In genomic region chr22:24758164-24758799, GRCh38 we compare ENCODE assay signal across 8 cellular contexts. TPM values are rescaled to one million over a fixed set of nuclear protein-coding genes. Genes with fewer than 3 reads are reported as not detected.
DNase-seq lines count a peak whose midpoint lies in the region; ATAC-seq and TF ChIP-seq lines count a peak whose summit lies in the region.

No MANE protein-coding gene starts in this region.

- H3K4me1 Mint-ChIP-seq in activated CD4-positive, alpha-beta memory T cell treated with anti-CD3 and anti-CD28 coated beads for 36 hours (ENCODE audit: low read depth), result no peaks in the 10 kb centered on the region
- H3K4me1 Mint-ChIP-seq in neural progenitor cell, result peaks cover 3% of the 10 kb centered on the region

- no peak for TF ChIP-seq POLR2A in transverse colon (IDR thresholded peaks at IDR 0.05)

- H3K36me3 ChIP-seq in neural progenitor cell, result no peaks in the 10 kb centered on the region
- no peaks in the 10 kb centered on the region for H3K36me3 ChIP-seq in transverse colon

- POLR2A ChIA-PET in activated CD4-positive, alpha-beta memory T cell treated with anti-CD3 and anti-CD28 coated beads for 36 hours (lab: Charles Lee), result no interaction called here

- H3K27ac Mint-ChIP-seq in activated CD4-positive, alpha-beta memory T cell treated with anti-CD3 and anti-CD28 coated beads for 36 hours, result no peak overlapping the region
- H3K27ac Mint-ChIP-seq in neural progenitor cell, result no peak overlapping the region

- no peak for TF ChIP-seq EP300 in transverse colon (IDR thresholded peaks at IDR 0.05; ENCODE audit: low read depth)

- no peaks in the 10 kb centered on the region for H4K20me1 ChIP-seq in neural progenitor cell (ENCODE audit: low read depth)

- in situ Hi-C loops in transverse colon (cut with MboI; ENCODE audit: low pct_ligation_motif_present in 1 of 4, low pct_unique_long_range_greater_than_20kb in 1 of 4, low sequenced_read_pairs in 3 of 4), result loop anchor here in 1 of 4 donors (25.0 kb wide), 1 partner anchor 279 kb away; no protein-coding TSS in a partner anchor

- no peak overlapping the region for H3K4me3 Mint-ChIP-seq in activated CD4-positive, alpha-beta memory T cell treated with anti-CD3 and anti-CD28 coated beads for 36 hours
- H3K4me3 Mint-ChIP-seq in neural progenitor cell, result no peak overlapping the region

- H3K27ac ChIP-seq in neural progenitor cell (no peak overlapping the region), transverse colon (no peak overlapping the region)

- H3K9me3 ChIP-seq in neural progenitor cell (ENCODE audit: low read depth) (no peaks in the 10 kb centered on the region), transverse colon (no peaks in the 10 kb centered on the region)

- CTCF ChIA-PET in activated CD4-positive, alpha-beta memory T cell treated with anti-CD3 and anti-CD28 coated beads for 36 hours (lab: Charles Lee), result interaction anchor here (0.6 to 3.2 kb wide), 12 partner anchors 12 to 894 kb away, joined by 3 to 32 read pairs (median 4); no protein-coding TSS in a partner anchor

- no peak overlapping the region for H2AFZ ChIP-seq in neural progenitor cell (replicated peaks)

- H3K27me3 Mint-ChIP-seq in activated CD4-positive, alpha-beta memory T cell treated with anti-CD3 and anti-CD28 coated beads for 36 hours, result no peaks in the 10 kb centered on the region
- peaks cover 5% of the 10 kb centered on the region for H3K27me3 Mint-ChIP-seq in neural progenitor cell (ENCODE audit: insufficient read depth, low read depth)

- H3K27me3 ChIP-seq in neural progenitor cell (no peaks in the 10 kb centered on the region), transverse colon (peaks cover 7% of the 10 kb centered on the region)

- H3K4me3 ChIP-seq in neural progenitor cell, result no peak overlapping the region
- H3K4me3 ChIP-seq in transverse colon, result no peak overlapping the region

- H3K79me2 ChIP-seq in neural progenitor cell (ENCODE audit: low read depth), result no peaks in the 10 kb centered on the region

- no peak overlapping the region for H3K9ac ChIP-seq in neural progenitor cell

- no peaks in the 10 kb centered on the region for H3K36me3 Mint-ChIP-seq in activated CD4-positive, alpha-beta memory T cell treated with anti-CD3 and anti-CD28 coated beads for 36 hours
- no peaks in the 10 kb centered on the region for H3K36me3 Mint-ChIP-seq in neural progenitor cell

- TF ChIP-seq CTCF in neural progenitor cell (IDR thresholded peaks at IDR 0.05) (peak; percentile 98), transverse colon (IDR thresholded peaks at IDR 0.05) (peak; percentile 75 to 94 (median 90))

- H3F3A ChIP-seq in neural progenitor cell (ENCODE audit: low read depth), result no peaks in the 10 kb centered on the region

- no peaks in the 10 kb centered on the region for H3K9me3 Mint-ChIP-seq in activated CD4-positive, alpha-beta memory T cell treated with anti-CD3 and anti-CD28 coated beads for 36 hours
- H3K9me3 Mint-ChIP-seq in neural progenitor cell, result no peaks in the 10 kb centered on the region

- no peak for ATAC-seq in HG02678 (IDR thresholded peaks at IDR 0.05; ENCODE audit: unreplicated experiment)

- peak; percentile 33 for DNase-seq in SIG-M5 treated with dmso at 0.1 percent for 504 hours (lab: John Stamatoyannopoulos, UW; ENCODE audit: unreplicated experiment)
- no peak for DNase-seq in SIG-M5 (lab: John Stamatoyannopoulos, UW)
- DNase-seq in NCI-H1694 treated with DMSO at 0.1 percent for 48 hours (lab: John Stamatoyannopoulos, UW), result peak; percentile 27
- DNase-seq in activated CD4-positive, alpha-beta memory T cell treated with anti-CD3 and anti-CD28 coated beads for 36 hours, result peak; percentile 60
- DNase-seq in epidermal melanocyte (ENCODE audit: insufficient read length, low spot score), result peak; percentile 61
- peak; percentile 78 for DNase-seq in neural progenitor cell (ENCODE audit: low spot score)
- DNase-seq in transverse colon, result peak; percentile 53

- H3K4me1 ChIP-seq in neural progenitor cell (no peaks in the 10 kb centered on the region), transverse colon (no peaks in the 10 kb centered on the region)

- intact Hi-C loops in activated CD4-positive, alpha-beta memory T cell treated with anti-CD3 and anti-CD28 coated beads for 36 hours (cut with micrococcal nuclease), result loop anchor here (1.0 kb wide), 1 partner anchor 92 kb away; no protein-coding TSS in a partner anchor
- intact Hi-C loops in transverse colon (cut with DNase I; ENCODE audit: low total_unique reads), result loop anchor here (10.0 kb wide), 1 partner anchor 233 kb away; no protein-coding TSS in a partner anchor

- H3K4me2 ChIP-seq in neural progenitor cell, result no peak overlapping the region

- WGBS in transverse colon (ENCODE audit: low coverage in 1 of 2), 2 donors, result 57 to 64% methylated on average over 12 of the region's 12 CpGs

RNA-seq across cellular contexts. Expression of gene PIWIL3, which starts 16.2 kb away (rescaled TPM):
- total RNA-seq in activated CD4-positive, alpha-beta memory T cell treated with anti-CD3 and anti-CD28 coated beads for 36 hours, result not detected
- total RNA-seq in neural progenitor cell (ENCODE audit: low replicate concordance) (not detected in 2 replicates), transverse colon (not detected)

RNA-seq across cellular contexts. Expression of gene SGSM1, which starts 47.7 kb away (rescaled TPM):
- total RNA-seq in activated CD4-positive, alpha-beta memory T cell treated with anti-CD3 and anti-CD28 coated beads for 36 hours, result under 1 TPM; 0.29 to 0.38 TPM
- 1.1 and 1.8 TPM in 2 replicates for total RNA-seq in neural progenitor cell (ENCODE audit: low replicate concordance)
- 1 to 10 TPM; 2.5 to 6.2 (median 3.7) TPM for total RNA-seq in transverse colon
